8 cellular contexts compared by ENCODE assay signal in genomic region chr4:1869530-1870327, GRCh38. TPM values are rescaled to one million over a fixed set of nuclear protein-coding genes. Genes with fewer than 3 reads are reported as not detected.
DNase-seq lines count a peak whose midpoint lies in the region; ATAC-seq, FAIRE-seq and TF ChIP-seq lines count a peak whose summit lies in the region.

No MANE protein-coding gene starts in this region.

- H3K4me2 ChIP-seq in K562 (ENCODE audit: insufficient read depth, low read length) (peak overlapping the region; percentile 76), mesendoderm (ENCODE audit: low read length) (peak overlapping the region; percentile 91)

- H3K56ac ChIP-seq in mesendoderm (ENCODE audit: low read length), result peak overlapping the region; percentile 99

- no peaks in the 10 kb centered on the region for H3K27me3 Mint-ChIP-seq in activated CD8-positive, alpha-beta memory T cell treated with anti-CD3 and anti-CD28 coated beads, Interleukin-2, amount 10 ng/mL, durations not matched to agents 7 days and 5 days

- TF ChIP-seq EP300 in K562 (IDR thresholded peaks at IDR 0.05; ENCODE audit: low read length), result no peak

- FAIRE-seq in K562 (lab: Jason Lieb, UNC), result peak; percentile 44

- H3K36me3 ChIP-seq in K562 (ENCODE audit: control insufficient read depth, insufficient read depth, low read length) (peaks cover 12% of the 10 kb centered on the region; the same call in 1 of the 3 replicates), mesendoderm (ENCODE audit: control insufficient read depth, insufficient read depth, low read length) (no peaks in the 10 kb centered on the region)

- peak overlapping the region; percentile 60 for H3K4me3 ChIP-seq in K562
- peak overlapping the region; percentile 41 for H3K4me3 ChIP-seq in mesendoderm (ENCODE audit: low read length)

- no peak overlapping the region for H4K8ac ChIP-seq in mesendoderm (ENCODE audit: low read depth, low read length)

- H3K27ac ChIP-seq in K562 (ENCODE audit: extremely low read depth, low read depth, low read length) (peak overlapping the region; percentile 99), mesendoderm (ENCODE audit: low read depth, low read length) (peak overlapping the region; percentile 93)

- H4K20me1 ChIP-seq in K562 (replicated peaks; ENCODE audit: control insufficient read depth, insufficient read depth, low read length), result peaks cover 13% of the 10 kb centered on the region; the same call in 1 of the 2 replicates

- no TSS peak for BruUV-seq in K562 (replicated peaks; lab: Mats Ljungman, UMichigan)

- no peak for DNase-seq in activated CD8-positive, alpha-beta memory T cell treated with anti-CD3 and anti-CD28 coated beads, Interleukin-2, amount 10 ng/mL, durations not matched to agents 7 days and 5 days
- no peak for DNase-seq in activated CD8-positive, alpha-beta memory T cell treated with anti-CD3 and anti-CD28 coated beads, Interleukin-2, amount 50 U/mL, for 4 hours
- DNase-seq in K562 (ENCODE audit: extremely low read depth in 1 of 4, low spot score in 3 of 4) (peak in 2 of 4 experiments; percentile 32 to 43), mesendoderm (no peak), HCEC 1CT (no peak), NCI-H748 (lab: John Stamatoyannopoulos, UW; ENCODE audit: unreplicated experiment) (no peak), putamen (ENCODE audit: low spot score) (no peak)

- TF ChIP-seq CTCF in K562 (IDR thresholded peaks at IDR 0.05 in 2 of 3, conservative IDR thresholded peaks at IDR 0.05 in 1 of 3; ENCODE audit: insufficient read depth in 2 of 3, low read depth in 1 of 3, low read length in 3 of 3), result no peak

- in situ Hi-C loops in K562 (cut with MboI), result no loop called here

- no peak for ATAC-seq in activated CD8-positive, alpha-beta memory T cell treated with anti-CD3 and anti-CD28 coated beads, Interleukin-2, amount 10 ng/mL, durations not matched to agents 7 days and 5 days
- ATAC-seq in HG03432 (IDR thresholded peaks at IDR 0.05; ENCODE audit: unreplicated experiment) (peak; percentile 8), K562 (peak; percentile 18)

- H3K9ac ChIP-seq in K562 (ENCODE audit: insufficient read depth in 1 of 2, low read depth in 2 of 2, low read length in 2 of 2) (peak overlapping the region; percentile 96 to 97), mesendoderm (ENCODE audit: low read length) (peak overlapping the region; percentile 96)

- H2BK5ac ChIP-seq in mesendoderm (ENCODE audit: low read length), result no peak overlapping the region

- peaks cover 31% of the 10 kb centered on the region for H3K4me1 Mint-ChIP-seq in activated CD8-positive, alpha-beta memory T cell treated with anti-CD3 and anti-CD28 coated beads, Interleukin-2, amount 10 ng/mL, durations not matched to agents 7 days and 5 days

- no peak overlapping the region for H3K4ac ChIP-seq in mesendoderm (ENCODE audit: low read depth, low read length)

- H4K5ac ChIP-seq in mesendoderm (ENCODE audit: low read length), result no peak overlapping the region

- H3K36me3 Mint-ChIP-seq in activated CD8-positive, alpha-beta memory T cell treated with anti-CD3 and anti-CD28 coated beads, Interleukin-2, amount 10 ng/mL, durations not matched to agents 7 days and 5 days, result peaks cover 19% of the 10 kb centered on the region

- no peak overlapping the region for H3K23ac ChIP-seq in mesendoderm (ENCODE audit: low read length)

- intact Hi-C loops in K562 (cut with micrococcal nuclease), result loop anchor here (5.0 kb wide), 1 partner anchor 548 kb away; the partner anchor contains the start of genes CFAP99 and ZFYVE28

- WGBS in K562 (ENCODE audit: insufficient coverage, low coverage, missing lambda C conversion rate), result 37% methylated on average over 19 of the region's 19 CpGs
- no CpG with 5 or more reads among the region's 19 CpGs for WGBS in mesendoderm (ENCODE audit: extremely low coverage, insufficient coverage, low lambda C conversion rate)

- H3K27me3 ChIP-seq in K562 (ENCODE audit: control insufficient read depth in 2 of 2, insufficient read depth in 2 of 2, low read length in 2 of 2) (no peaks in the 10 kb centered on the region), mesendoderm (ENCODE audit: insufficient read depth, low read length, poor library complexity) (peaks cover 14% of the 10 kb centered on the region)

- H3K79me2 ChIP-seq in K562 (ENCODE audit: control insufficient read depth, insufficient read depth, low read length) (peaks cover 40% of the 10 kb centered on the region), mesendoderm (ENCODE audit: control insufficient read depth, insufficient read depth, low read length) (peaks cover 27% of the 10 kb centered on the region)

- no peak overlapping the region for H2AK5ac ChIP-seq in mesendoderm (ENCODE audit: low read length)

- H2AFZ ChIP-seq in K562 (ENCODE audit: low read depth, low read length), result peak overlapping the region; percentile 87

- H2BK15ac ChIP-seq in mesendoderm (replicated peaks; ENCODE audit: low read depth), result no peak overlapping the region

- POLR2A ChIA-PET in K562 (lab: Yijun Ruan, JAX), result interaction anchor here (0.6 to 2.4 kb wide), 11 partner anchors 8 to 965 kb away, joined by 3 to 17 read pairs (median 5); partner anchors contain the start of gene LETM1

- no peak for TF ChIP-seq POLR2A in K562 (conservative IDR thresholded peaks at IDR 0.05)

- H3K9me3 Mint-ChIP-seq in activated CD8-positive, alpha-beta memory T cell treated with anti-CD3 and anti-CD28 coated beads, Interleukin-2, amount 10 ng/mL, durations not matched to agents 7 days and 5 days (ENCODE audit: low read depth), result no peaks in the 10 kb centered on the region

- H3K4me1 ChIP-seq in K562 (replicated peaks in 1 of 2; ENCODE audit: control insufficient read depth in 2 of 2, insufficient read depth in 2 of 2, low read length in 2 of 2) (peaks cover 21 to 33% of the 10 kb centered on the region in 2 experiments), mesendoderm (ENCODE audit: control insufficient read depth, low read depth, low read length) (peaks cover 3% of the 10 kb centered on the region)

- H3K27ac Mint-ChIP-seq in activated CD8-positive, alpha-beta memory T cell treated with anti-CD3 and anti-CD28 coated beads, Interleukin-2, amount 10 ng/mL, durations not matched to agents 7 days and 5 days, result peak overlapping the region; percentile 89

- peak overlapping the region; percentile 85 for H3K18ac ChIP-seq in mesendoderm (ENCODE audit: low read length)

- CTCF ChIA-PET in activated CD8-positive, alpha-beta memory T cell treated with anti-CD3 and anti-CD28 coated beads, Interleukin-2, amount 10 ng/mL, durations not matched to agents 7 days and 5 days (lab: Charles Lee), result interaction anchor here (1.2 to 1.6 kb wide), 3 partner anchors 8 to 31 kb away, joined by 3 to 7 read pairs (median 5); no protein-coding TSS in a partner anchor
- CTCF ChIA-PET in K562 (lab: Yijun Ruan, JAX; ENCODE audit: low intra/inter-chr PET ratio), result no interaction called here

- no peaks in the 10 kb centered on the region for H3K9me3 ChIP-seq in K562 (replicated peaks; ENCODE audit: control insufficient read depth, insufficient read depth, low read depth, low read length)

- no peak overlapping the region for H2BK120ac ChIP-seq in mesendoderm (ENCODE audit: low read depth, low read length)

- H3K4me3 Mint-ChIP-seq in activated CD8-positive, alpha-beta memory T cell treated with anti-CD3 and anti-CD28 coated beads, Interleukin-2, amount 10 ng/mL, durations not matched to agents 7 days and 5 days, result peak overlapping the region; percentile 74

- H3K9me1 ChIP-seq in K562 (ENCODE audit: control insufficient read depth, insufficient read depth, low read length), result no peaks in the 10 kb centered on the region

- peaks cover 10% of the 10 kb centered on the region for H3K79me1 ChIP-seq in mesendoderm (ENCODE audit: low read length)

- TF ChIP-seq RAD21 in K562 (CRISPR knock-in tag; conservative IDR thresholded peaks at IDR 0.05 in 1 of 2, IDR thresholded peaks at IDR 0.05 in 1 of 2), result no peak

RNA-seq across cellular contexts. Expression of gene NSD2, which starts 1.5 kb away (rescaled TPM):
- 100 to 1,000 TPM; 263 to 367 TPM for total RNA-seq in activated CD8-positive, alpha-beta memory T cell treated with anti-CD3 and anti-CD28 coated beads, Interleukin-2, amount 10 ng/mL, durations not matched to agents 7 days and 5 days
- total RNA-seq in K562 (2011; cell fraction: chromatin; rRNA removed; ENCODE audit: low replicate concordance), result 289 and 389 TPM in 2 replicates
- 139 and 156 TPM in 2 replicates for total RNA-seq in K562 (2011; cell fraction: nucleolus; rRNA removed)
- 199 and 236 TPM in 2 replicates for total RNA-seq in K562 (2011; cell fraction: nucleoplasm; rRNA removed)
- total RNA-seq in K562 (2014; rRNA removed), result 51.8 and 60.7 TPM in 2 replicates
- total RNA-seq in K562 (2014; rRNA removed; fragmentation: Illumina TruSeq; extraction: Trizol), result 76.3 and 81.4 TPM in 2 replicates
- 55.7 and 58.8 TPM in 2 replicates for total RNA-seq in K562 (2015; rRNA removed; fragmentation: Illumina TruSeq; extraction: Trizol)
- total RNA-seq in K562 (2021), result 112 and 126 TPM in 2 replicates
- polyA plus RNA-seq in K562 (2011; rRNA removed), result 48.5 and 59.2 TPM in 2 replicates
- polyA plus RNA-seq in K562 (2011; cell fraction: cytosol; rRNA removed), result 29.9 and 35.2 TPM in 2 replicates
- polyA plus RNA-seq in K562 (2011; cell fraction: nucleus; rRNA removed), result 134 and 155 TPM in 2 replicates
- polyA plus RNA-seq in K562 (2012), result 52.3 and 53.7 TPM in 2 replicates
- polyA plus RNA-seq in K562 (2014; fragmentation: Illumina TruSeq; extraction: Trizol), result 62.7 and 74.1 TPM in 2 replicates
- polyA plus RNA-seq in K562 (2014; fragmentation: Nextera tagmentation; extraction: Ambion mirVana), result 1 to 10 TPM; 6.4 to 9.7 TPM
- polyA plus RNA-seq in K562 (2014; rRNA removed), result 53.5 and 58.5 TPM in 2 replicates
- polyA minus RNA-seq in K562 (2011; rRNA and poly(A)+ RNA removed), result 106 and 124 TPM in 2 replicates
- 58.0 and 70.8 TPM in 2 replicates for polyA minus RNA-seq in K562 (2011; cell fraction: cytosol; rRNA and poly(A)+ RNA removed)
- polyA minus RNA-seq in K562 (2011; cell fraction: nucleus; rRNA and poly(A)+ RNA removed), result 57.1 and 96.7 TPM in 2 replicates
- polyA plus RNA-seq in mesendoderm (2013, experiment 1 of 2), result 41.7 TPM
- 43.9 TPM for polyA plus RNA-seq in mesendoderm (2013, experiment 2 of 2)

RNA-seq across cellular contexts. Expression of gene LETM1, which starts 13.8 kb away (rescaled TPM):
- total RNA-seq in activated CD8-positive, alpha-beta memory T cell treated with anti-CD3 and anti-CD28 coated beads, Interleukin-2, amount 10 ng/mL, durations not matched to agents 7 days and 5 days, result 10 to 100 TPM; 51.1 to 73.7 TPM
- 127 and 320 TPM in 2 replicates for total RNA-seq in K562 (2011; cell fraction: chromatin; rRNA removed; ENCODE audit: low replicate concordance)
- 226 and 230 TPM in 2 replicates for total RNA-seq in K562 (2011; cell fraction: nucleolus; rRNA removed)
- total RNA-seq in K562 (2011; cell fraction: nucleoplasm; rRNA removed), result 127 and 144 TPM in 2 replicates
- total RNA-seq in K562 (2014; rRNA removed), result 99.1 and 118 TPM in 2 replicates
- total RNA-seq in K562 (2014; rRNA removed; fragmentation: Illumina TruSeq; extraction: Trizol), result 26.9 and 33.1 TPM in 2 replicates
- total RNA-seq in K562 (2015; rRNA removed; fragmentation: Illumina TruSeq; extraction: Trizol), result 48.3 and 49.6 TPM in 2 replicates
- 105 and 109 TPM in 2 replicates for total RNA-seq in K562 (2021)
- 28.3 and 38.6 TPM in 2 replicates for polyA plus RNA-seq in K562 (2011; rRNA removed)
- 25.3 and 48.8 TPM in 2 replicates for polyA plus RNA-seq in K562 (2011; cell fraction: cytosol; rRNA removed)
- 122 and 226 TPM in 2 replicates for polyA plus RNA-seq in K562 (2011; cell fraction: nucleus; rRNA removed)
- 34.0 and 53.2 TPM in 2 replicates for polyA plus RNA-seq in K562 (2012)
- polyA plus RNA-seq in K562 (2014; fragmentation: Illumina TruSeq; extraction: Trizol), result 35.0 and 44.2 TPM in 2 replicates
- 1 to 10 TPM; 3.9 to 5.6 TPM for polyA plus RNA-seq in K562 (2014; fragmentation: Nextera tagmentation; extraction: Ambion mirVana)
- polyA plus RNA-seq in K562 (2014; rRNA removed), result 67.7 and 72.0 TPM in 2 replicates
- 43.8 and 47.1 TPM in 2 replicates for polyA minus RNA-seq in K562 (2011; rRNA and poly(A)+ RNA removed)
- 67.2 and 76.8 TPM in 2 replicates for polyA minus RNA-seq in K562 (2011; cell fraction: cytosol; rRNA and poly(A)+ RNA removed)
- polyA minus RNA-seq in K562 (2011; cell fraction: nucleus; rRNA and poly(A)+ RNA removed), result 76.1 and 82.1 TPM in 2 replicates
- polyA plus RNA-seq in mesendoderm (2013, experiment 1 of 2), result 21.4 TPM
- polyA plus RNA-seq in mesendoderm (2013, experiment 2 of 2), result 21.8 TPM
